Comparison of ENCODE assay signal across 8 cellular contexts in the genomic region with DNA sequence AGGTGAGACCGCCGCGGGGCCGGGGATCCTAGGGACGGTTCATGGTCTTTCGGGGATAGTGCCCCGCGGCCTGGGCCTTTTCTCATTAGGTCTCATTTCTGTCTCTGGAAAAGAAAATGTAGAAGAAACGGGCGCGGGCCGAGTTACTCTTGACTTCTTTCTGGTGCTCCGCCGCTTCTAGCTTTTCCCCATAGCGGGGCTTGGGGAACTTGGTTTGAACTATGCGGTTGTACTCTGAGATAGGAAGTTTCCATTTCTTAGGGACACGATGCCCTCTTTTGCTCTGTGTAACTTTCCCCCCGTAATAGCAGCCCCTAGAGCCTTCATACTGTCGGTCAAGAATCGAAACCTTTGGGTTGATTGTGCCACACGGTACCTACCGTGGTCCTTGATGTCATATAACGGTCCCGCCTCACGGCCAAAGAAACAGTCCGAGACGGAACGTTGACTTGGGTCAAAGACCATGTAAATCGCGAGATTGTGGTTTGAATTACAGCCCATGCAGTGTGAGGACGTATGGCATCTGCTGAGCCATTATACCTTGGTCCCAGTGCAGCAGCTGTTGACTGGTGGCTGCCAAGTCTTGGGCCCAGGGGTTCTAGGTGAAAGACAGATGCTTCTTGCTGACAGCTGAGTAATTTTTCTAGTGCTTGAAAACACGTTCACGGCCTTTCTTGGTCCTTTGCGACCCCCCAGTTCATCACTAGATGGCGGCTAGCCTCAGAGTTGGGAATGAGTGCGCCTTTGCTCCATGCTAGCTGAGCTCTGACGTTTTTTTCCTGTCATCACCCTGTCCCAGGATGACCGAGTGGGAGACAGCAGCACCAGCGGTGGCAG. TPM values are rescaled to one million over a fixed set of nuclear protein-coding genes. Genes with fewer than 3 reads are reported as not detected.
A peak's percentile ranks its signal among the peaks of the same experiment; 100 is the strongest.
DNase-seq lines count a peak whose midpoint lies in the region; ATAC-seq and TF ChIP-seq lines count a peak whose summit lies in the region.

No MANE protein-coding gene starts in this region.

- peaks cover 17% of the 10 kb centered on the region for H3K79me1 ChIP-seq in mesenchymal stem cell (replicated peaks; ENCODE audit: low read length, poor library complexity, severe bottlenecking)

- ATAC-seq in GM21526 (IDR thresholded peaks at IDR 0.05; ENCODE audit: low FRiP score, unreplicated experiment) = no peak

- no peak overlapping the region for H2AK5ac ChIP-seq in mesenchymal stem cell (ENCODE audit: low read length, severe bottlenecking)

- H3K9ac ChIP-seq in BLaER1 treated with 17β-estradiol and CSF1 and Interleukin-3, amounts not matched to agents 10 nM and 100 nM = peak overlapping the region; percentile 89 to 98 (median 95)
- peak overlapping the region; percentile 78 for H3K9ac ChIP-seq in HUES48 (ENCODE audit: low read depth, low read length)
- H3K9ac ChIP-seq in mesenchymal stem cell (ENCODE audit: low read length) = peak overlapping the region; percentile 97

- H3K9me3 ChIP-seq in BLaER1 treated with 17β-estradiol and CSF1 and Interleukin-3, amounts not matched to agents 10 nM and 100 nM (replicated peaks in 1 of 11) = no peaks in the 10 kb centered on the region
- H3K9me3 ChIP-seq in HUES48 (ENCODE audit: control insufficient read depth, insufficient read depth, low read length) (no peaks in the 10 kb centered on the region), mesenchymal stem cell (ENCODE audit: control insufficient read depth, low read length) (no peaks in the 10 kb centered on the region)

- H4K20me1 ChIP-seq in BLaER1 treated with 17β-estradiol and CSF1 and Interleukin-3, amounts not matched to agents 10 nM and 100 nM = peaks cover 40 to 54% (median 52%) of the 10 kb centered on the region in 11 experiments; a peak in 21 of 22 replicates

- H2BK15ac ChIP-seq in mesenchymal stem cell (ENCODE audit: low read depth, poor library complexity, severe bottlenecking) = no peak overlapping the region

- TF ChIP-seq CTCF in astrocyte of the spinal cord (IDR thresholded peaks at IDR 0.05; ENCODE audit: low read depth, low read length) = peak; percentile 13

- no peak overlapping the region for H3K18ac ChIP-seq in mesenchymal stem cell (ENCODE audit: low read depth in 1 of 2, low read length in 2 of 2)

- H2BK12ac ChIP-seq in mesenchymal stem cell (ENCODE audit: low read length in 2 of 2) = no peak overlapping the region

- H4K91ac ChIP-seq in mesenchymal stem cell (ENCODE audit: low read length) = no peak overlapping the region

- H2BK5ac ChIP-seq in mesenchymal stem cell (ENCODE audit: low read depth, low read length, poor library complexity, severe bottlenecking) = no peak overlapping the region

- H3K36me3 ChIP-seq in BLaER1 treated with 17β-estradiol and CSF1 and Interleukin-3, amounts not matched to agents 10 nM and 100 nM = peaks cover 45 to 50% (median 48%) of the 10 kb centered on the region in 11 experiments
- peaks cover 44% of the 10 kb centered on the region for H3K36me3 ChIP-seq in HUES48 (ENCODE audit: control insufficient read depth, insufficient read depth, low read length)
- H3K36me3 ChIP-seq in mesenchymal stem cell (ENCODE audit: control insufficient read depth in 1 of 2, insufficient read depth in 2 of 2, low read depth in 1 of 2, low read length in 2 of 2) = peaks cover 25 to 36% of the 10 kb centered on the region in 2 experiments

- H3K4me1 ChIP-seq in BLaER1 treated with 17β-estradiol and CSF1 and Interleukin-3, amounts not matched to agents 10 nM and 100 nM = peaks cover 57 to 86% (median 74%) of the 10 kb centered on the region in 10 experiments
- peaks cover 8% of the 10 kb centered on the region for H3K4me1 ChIP-seq in HUES48 (ENCODE audit: control insufficient read depth, insufficient read depth, low read length)
- H3K4me1 ChIP-seq in mesenchymal stem cell (ENCODE audit: control insufficient read depth, insufficient read depth, low read depth, low read length) = peaks cover 25% of the 10 kb centered on the region

- H2AFZ ChIP-seq in mesenchymal stem cell (ENCODE audit: low read depth, low read length) = no peak overlapping the region

- in situ Hi-C loops in astrocyte of the spinal cord (cut with HindIII; ENCODE audit: low sequenced_read_pairs) = no loop called here

- no peak overlapping the region for H4K8ac ChIP-seq in mesenchymal stem cell (ENCODE audit: low read length)

- H3K4me3 ChIP-seq in BLaER1 treated with 17β-estradiol and CSF1 and Interleukin-3, amounts not matched to agents 10 nM and 100 nM = peak overlapping the region; percentile 80 to 96 (median 90)
- H3K4me3 ChIP-seq in HUES48 (ENCODE audit: low read depth, low read length) (peak overlapping the region; percentile 75), astrocyte of the spinal cord (ENCODE audit: low read depth, low read length) (peak overlapping the region; percentile 98), mesenchymal stem cell (ENCODE audit: insufficient read depth in 1 of 2, low read depth in 1 of 2, low read length in 2 of 2) (peak overlapping the region; percentile 67 to 99)

- H3K4ac ChIP-seq in mesenchymal stem cell (ENCODE audit: low read depth in 1 of 2, low read length in 2 of 2) = peak overlapping the region in 1 of 2 experiments; percentile 34

- peak overlapping the region; percentile 88 to 99 (median 96) for H3K4me2 ChIP-seq in BLaER1 treated with 17β-estradiol and CSF1 and Interleukin-3, amounts not matched to agents 10 nM and 100 nM
- peak overlapping the region; percentile 71 for H3K4me2 ChIP-seq in mesenchymal stem cell (ENCODE audit: low read length, poor library complexity, severe bottlenecking)

- H3K27ac ChIP-seq in BLaER1 treated with 17β-estradiol and CSF1 and Interleukin-3, amounts not matched to agents 10 nM and 100 nM = peak overlapping the region; percentile 93 to 99 (median 96)
- H3K27ac ChIP-seq in HUES48 (ENCODE audit: low read depth, low read length) (peak overlapping the region; percentile 100), mesenchymal stem cell (ENCODE audit: low read length, poor library complexity, severe bottlenecking) (peak overlapping the region; percentile 34)

- no peak overlapping the region for H3K14ac ChIP-seq in mesenchymal stem cell (ENCODE audit: low read length in 2 of 2)

- no peaks in the 10 kb centered on the region for H3K27me3 ChIP-seq in BLaER1 treated with 17β-estradiol and CSF1 and Interleukin-3, amounts not matched to agents 10 nM and 100 nM
- H3K27me3 ChIP-seq in HUES48 (ENCODE audit: control insufficient read depth, insufficient read depth, low read length) (no peaks in the 10 kb centered on the region), mesenchymal stem cell (ENCODE audit: control insufficient read depth in 1 of 2, insufficient read depth in 1 of 2, low read length in 2 of 2) (no peaks in the 10 kb centered on the region)

- DNase-seq in astrocyte of the spinal cord (ENCODE audit: low read depth, low spot score) = no peak
- peak; percentile 47 for DNase-seq in mesenchymal stem cell
- no peak for DNase-seq in NCI-H1436 treated with DMSO at 0.1 percent for 48 hours (lab: John Stamatoyannopoulos, UW)
- no peak for DNase-seq in nucleus accumbens (lab: John Stamatoyannopoulos, UW)
- no peak for DNase-seq in Ammon's horn (ENCODE audit: low spot score)

- peak overlapping the region in 1 of 2 experiments; percentile 66 for H3K23ac ChIP-seq in mesenchymal stem cell (ENCODE audit: low read length in 2 of 2)

- no peak overlapping the region for H2BK120ac ChIP-seq in mesenchymal stem cell (ENCODE audit: low read depth, low read length)

- WGBS in mesenchymal stem cell = 11% methylated on average over 38 of the region's 39 CpGs

RNA-seq across cellular contexts. Expression of gene RPS5, which starts 0.5 kb away (rescaled TPM):
- polyA plus RNA-seq in mesenchymal stem cell (2013, experiment 1 of 2) = 995 TPM
- 1,024 TPM for polyA plus RNA-seq in mesenchymal stem cell (2013, experiment 2 of 2)

RNA-seq across cellular contexts. Expression of gene ZNF837, which starts 6.7 kb away (rescaled TPM):
- polyA plus RNA-seq in mesenchymal stem cell (2013, experiment 1 of 2) = 1.1 TPM
- polyA plus RNA-seq in mesenchymal stem cell (2013, experiment 2 of 2) = 1.5 TPM

RNA-seq across cellular contexts. Expression of gene RNF225, which starts 7.9 kb away (rescaled TPM):
- polyA plus RNA-seq in mesenchymal stem cell (2013, experiment 1 of 2) = not detected
- polyA plus RNA-seq in mesenchymal stem cell (2013, experiment 2 of 2) = not detected

RNA-seq across cellular contexts. Expression of gene ZNF584, which starts 20.9 kb away (rescaled TPM):
- 7.7 TPM for polyA plus RNA-seq in mesenchymal stem cell (2013, experiment 1 of 2)
- polyA plus RNA-seq in mesenchymal stem cell (2013, experiment 2 of 2) = 8.3 TPM

RNA-seq across cellular contexts. Expression of gene ZNF497, which starts 25.0 kb away (rescaled TPM):
- 0.17 TPM for polyA plus RNA-seq in mesenchymal stem cell (2013, experiment 1 of 2)
- polyA plus RNA-seq in mesenchymal stem cell (2013, experiment 2 of 2) = 0.18 TPM

Comparison
In these comparisons a context has a peak if more than half of its experiments do, and no peak if none do; other contexts are left out.
1. H3K27ac ChIP-seq: peak in every context shown above with its lines; median percentile 100 in HUES48; 96 in BLaER1 treated with 17β-estradiol and CSF1 and Interleukin-3, amounts not matched to agents 10 nM and 100 nM; 34 in mesenchymal stem cell.